31 cellular contexts compared by ENCODE assay signal in the genomic region with DNA sequence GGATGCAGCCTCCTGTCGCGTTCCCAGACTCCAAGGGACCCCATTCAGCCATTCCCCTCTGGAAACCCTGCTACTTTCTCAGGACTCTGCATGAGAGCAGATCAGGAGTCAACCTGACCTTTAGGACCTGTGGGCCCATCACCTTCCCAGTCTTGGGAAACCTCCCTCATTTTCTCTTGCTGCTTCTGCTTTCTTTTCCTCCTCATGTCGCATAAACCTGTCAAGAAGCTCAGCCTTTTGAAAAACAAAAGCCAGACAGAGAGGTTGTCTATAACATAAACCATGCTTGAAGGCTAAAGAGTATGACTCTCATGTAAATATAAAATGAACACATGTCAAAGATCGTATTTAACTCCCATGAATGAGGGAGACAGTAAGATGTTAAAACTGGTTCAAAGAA.
"Had no signal": no experiment of that assay in that cellular context is flagged by ENCODE, and none has a peak within 500 bp of the region (broad histone marks: within the 10 kb centered on the region; RNA-seq: fewer than 3 reads in every experiment).

No MANE protein-coding gene starts in this region.

- H3K27ac ChIP-seq: KMS-11, SJSA1 had no signal

- DNase-seq: activated CD4-positive, alpha-beta T cell treated with anti-CD3 and anti-CD28 coated beads for 36 hours; activated CD4-positive, alpha-beta T cell treated with anti-CD3 and anti-CD28 coated beads, Interleukin-2, amount 10 ng/mL, durations not matched to agents 7 days and 5 days; activated CD4-positive, alpha-beta T cell treated with anti-CD3 and anti-CD28 coated beads, Interleukin-2, amount 50 U/mL, for 48 hours; activated CD8-positive, alpha-beta memory T cell treated with anti-CD3 and anti-CD28 coated beads, Interleukin-2, amount 50 U/mL, for 4 hours; activated gamma-delta T cell treated with Interleukin-2 at 50 U/mL for 16 hours; activated naive CD4-positive, alpha-beta T cell treated with anti-CD3 and anti-CD28 coated beads for 36 hours; activated T-cell treated with anti-CD3 and anti-CD28 coated beads for 4 hours; activated T-cell treated with anti-CD3 and anti-CD28 coated beads, Interleukin-2, amount 50 U/mL, for 4 hours; adrenal gland; MM.1S; MV-4-11; NCI-H1092; NCI-H1436 treated with DMSO at 0.1 percent for 48 hours; NCI-H1694 treated with DMSO at 0.1 percent for 48 hours; NCI-H2029; NCI-H510A treated with DMSO at 0.1 percent for 48 hours; NCI-H526 treated with DMSO at 0.1 percent for 48 hours; NCI-H774; SHP77 treated with DMSO at 0.1 percent for 48 hours; SK-N-SH had no signal

- H3K27ac Mint-ChIP-seq: activated CD4-positive, alpha-beta T cell treated with anti-CD3 and anti-CD28 coated beads for 36 hours; activated CD4-positive, alpha-beta T cell treated with anti-CD3 and anti-CD28 coated beads, Interleukin-2, amount 10 ng/mL, durations not matched to agents 7 days and 5 days; activated naive CD4-positive, alpha-beta T cell treated with anti-CD3 and anti-CD28 coated beads for 36 hours; activated T-helper 1 cell treated with anti-CD3 and anti-CD28 coated beads, Interleukin-12 subunit alpha, Interleukin-12 subunit beta, Interleukin-2, Interleukin-4 antibody, amounts not matched to agents 30 ng/mL and 10 ng/mL and 1 ng/mL, durations not matched to agents 14 hours and 24 hours and 36 hours; T-helper 1 cell treated with Interleukin-12 subunit alpha and Interleukin-12 subunit beta and Interleukin-4 antibody, amounts not matched to agents 30 μg/mL and 1 μg/mL, for 36 hours; T-helper 2 cell treated with Interferon-gamma antibody and Interleukin-4, amounts not matched to agents 5 μg/mL and 100 μg/mL, for 36 hours had no signal

- ATAC-seq: activated CD4-positive, alpha-beta T cell treated with anti-CD3 and anti-CD28 coated beads for 36 hours; activated CD4-positive, CD25-positive, alpha-beta regulatory T cell treated with anti-CD3 and anti-CD28 coated beads, Interleukin-2, amount 50 U/mL, for 24 hours; activated naive CD4-positive, alpha-beta T cell treated with anti-CD3 and anti-CD28 coated beads, Interleukin-2, amount 50 U/mL, for 72 hours; activated T-cell treated with anti-CD3 and anti-CD28 coated beads, Interleukin-2, amount 50 U/mL, for 4 hours; Panc1 had no signal

- H3K27me3 ChIP-seq: adrenal gland, SJSA1 had no signal

- H3K4me3 Mint-ChIP-seq: activated CD4-positive, alpha-beta T cell treated with anti-CD3 and anti-CD28 coated beads for 36 hours; activated CD4-positive, alpha-beta T cell treated with anti-CD3 and anti-CD28 coated beads, Interleukin-2, amount 10 ng/mL, durations not matched to agents 7 days and 5 days; activated naive CD4-positive, alpha-beta T cell treated with anti-CD3 and anti-CD28 coated beads for 36 hours; activated T-cell treated with anti-CD3 and anti-CD28 coated beads, Interleukin-2, amount 50 U/mL, for 4 hours; activated T-helper 1 cell treated with anti-CD3 and anti-CD28 coated beads, Interleukin-12 subunit alpha, Interleukin-12 subunit beta, Interleukin-2, Interleukin-4 antibody, amounts not matched to agents 30 ng/mL and 10 ng/mL and 1 ng/mL, durations not matched to agents 14 hours and 24 hours and 36 hours; brain; T-helper 1 cell treated with Interleukin-12 subunit alpha and Interleukin-12 subunit beta and Interleukin-4 antibody, amounts not matched to agents 30 μg/mL and 1 μg/mL, for 36 hours; T-helper 2 cell treated with Interferon-gamma antibody and Interleukin-4, amounts not matched to agents 5 μg/mL and 100 μg/mL, for 36 hours had no signal

- H3K9me3 Mint-ChIP-seq: activated naive CD4-positive, alpha-beta T cell treated with anti-CD3 and anti-CD28 coated beads for 36 hours; activated T-cell treated with anti-CD3 and anti-CD28 coated beads, Interleukin-2, amount 50 U/mL, for 4 hours; activated T-helper 1 cell treated with anti-CD3 and anti-CD28 coated beads, Interleukin-12 subunit alpha, Interleukin-12 subunit beta, Interleukin-2, Interleukin-4 antibody, amounts not matched to agents 30 ng/mL and 10 ng/mL and 1 ng/mL, durations not matched to agents 14 hours and 24 hours and 36 hours; brain; T-helper 1 cell treated with Interleukin-12 subunit alpha and Interleukin-12 subunit beta and Interleukin-4 antibody, amounts not matched to agents 30 μg/mL and 1 μg/mL, for 36 hours; T-helper 2 cell treated with Interferon-gamma antibody and Interleukin-4, amounts not matched to agents 5 μg/mL and 100 μg/mL, for 36 hours had no signal

- H3K27me3 Mint-ChIP-seq: activated CD4-positive, alpha-beta T cell treated with anti-CD3 and anti-CD28 coated beads for 36 hours; brain had no signal

- H3K4me3 ChIP-seq: adrenal gland, SJSA1 had no signal

- FAIRE-seq: bronchial epithelial cell, TTC549 had no signal

- H3K9ac ChIP-seq: KMS-11, SK-N-SH had no signal

- H3K9me3 ChIP-seq: adrenal gland, SJSA1, SK-N-SH had no signal

- H3K4me2 ChIP-seq: KMS-11, SK-N-SH had no signal

- H3K36me3 ChIP-seq: adrenal gland, SJSA1 had no signal

- H3K36me3 Mint-ChIP-seq: activated naive CD4-positive, alpha-beta T cell treated with anti-CD3 and anti-CD28 coated beads, Interleukin-2, amount 50 U/mL, for 72 hours; brain had no signal

- H3K4me1 Mint-ChIP-seq: activated CD4-positive, alpha-beta T cell treated with anti-CD3 and anti-CD28 coated beads for 36 hours had no signal
